20 cellular contexts compared by ENCODE assay signal in genomic region chr5:67400752-67401151, GRCh38.
"Had no signal": no experiment of that assay in that cellular context is flagged by ENCODE, and none has a peak within 500 bp of the region (broad histone marks: within the 10 kb centered on the region; RNA-seq: fewer than 3 reads in every experiment).

No MANE protein-coding gene starts in this region.

- H3K36me3 Mint-ChIP-seq: stimulated activated effector memory CD8-positive, alpha-beta T cell treated with anti-CD3 and anti-CD28 coated beads, Interleukin-12 subunit alpha, Interleukin-12 subunit beta, amount 100 ng/mL, for 72 hours had no signal

- H3K36me3 ChIP-seq: adrenal gland, esophagus squamous epithelium, prostate gland, right atrium auricular region, stomach, upper lobe of right lung, WERI-Rb-1 had no signal

- DNase-seq: activated CD4-positive, alpha-beta T cell treated with anti-CD3 and anti-CD28 coated beads for 1 hour; activated effector memory CD4-positive, alpha-beta T cell treated with anti-CD3 and anti-CD28 coated beads, Interleukin-2, amount 50 U/mL, for 16 hours; activated naive CD4-positive, alpha-beta T cell treated with anti-CD3 and anti-CD28 coated beads, Interleukin-2, amount 50 U/mL, for 16 hours; activated T-cell treated with anti-CD3 and anti-CD28 coated beads, Interleukin-2, amount 50 U/mL, for 72 hours; adrenal gland; effector memory CD8-positive, alpha-beta T cell; esophagus squamous epithelium; islet precursor cell; left colon; midbrain; stimulated activated CD4-positive, alpha-beta T cell treated with anti-CD3 and anti-CD28 coated beads, Interleukin-4, amount 100 ng/mL, for 24 hours; stomach; upper lobe of right lung; WERI-Rb-1 had no signal

- H3K9me3 Mint-ChIP-seq: activated T-cell treated with anti-CD3 and anti-CD28 coated beads, Interleukin-2, amount 50 U/mL, for 72 hours; dendritic cell treated with granulocyte-macrophage colony-stimulating factor and Interleukin-4, amounts not matched to agents 40 ng/mL and 50 ng/mL, for 4 days; effector memory CD8-positive, alpha-beta T cell; stimulated activated effector memory CD8-positive, alpha-beta T cell treated with anti-CD3 and anti-CD28 coated beads, Interleukin-12 subunit alpha, Interleukin-12 subunit beta, amount 100 ng/mL, for 72 hours had no signal

- H3K4me1 Mint-ChIP-seq: stimulated activated effector memory CD8-positive, alpha-beta T cell treated with anti-CD3 and anti-CD28 coated beads, Interleukin-12 subunit alpha, Interleukin-12 subunit beta, amount 100 ng/mL, for 72 hours had no signal

- H3K27me3 Mint-ChIP-seq: dendritic cell treated with granulocyte-macrophage colony-stimulating factor and Interleukin-4, amounts not matched to agents 40 ng/mL and 50 ng/mL, for 4 days had no signal

- H3K9me3 ChIP-seq: esophagus squamous epithelium, prostate gland, right atrium auricular region, stomach, upper lobe of right lung had no signal

- H3K27ac Mint-ChIP-seq: activated T-cell treated with anti-CD3 and anti-CD28 coated beads, Interleukin-2, amount 50 U/mL, for 72 hours; dendritic cell treated with granulocyte-macrophage colony-stimulating factor and Interleukin-4, amounts not matched to agents 40 ng/mL and 50 ng/mL, for 4 days; effector memory CD8-positive, alpha-beta T cell; stimulated activated effector memory CD8-positive, alpha-beta T cell treated with anti-CD3 and anti-CD28 coated beads, Interleukin-12 subunit alpha, Interleukin-12 subunit beta, amount 100 ng/mL, for 72 hours had no signal

- H3K4me1 ChIP-seq: esophagus squamous epithelium, prostate gland, right atrium auricular region, stomach, upper lobe of right lung had no signal

- H3K27ac ChIP-seq: adrenal gland, esophagus squamous epithelium, prostate gland, right atrium auricular region, stomach, upper lobe of right lung, WERI-Rb-1 had no signal

- ATAC-seq: activated T-cell treated with anti-CD3 and anti-CD28 coated beads, Interleukin-2, amount 50 U/mL, for 72 hours; effector memory CD8-positive, alpha-beta T cell; left colon; stimulated activated effector memory CD8-positive, alpha-beta T cell treated with anti-CD3 and anti-CD28 coated beads, Interleukin-12 subunit alpha, Interleukin-12 subunit beta, amount 100 ng/mL, for 72 hours; upper lobe of right lung had no signal

- H3K4me3 Mint-ChIP-seq: activated T-cell treated with anti-CD3 and anti-CD28 coated beads, Interleukin-2, amount 50 U/mL, for 72 hours; dendritic cell treated with granulocyte-macrophage colony-stimulating factor and Interleukin-4, amounts not matched to agents 40 ng/mL and 50 ng/mL, for 4 days; effector memory CD8-positive, alpha-beta T cell; stimulated activated effector memory CD8-positive, alpha-beta T cell treated with anti-CD3 and anti-CD28 coated beads, Interleukin-12 subunit alpha, Interleukin-12 subunit beta, amount 100 ng/mL, for 72 hours had no signal

- H3K4me2 ChIP-seq: smooth muscle cell had no signal

- H3K4me3 ChIP-seq: adrenal gland, esophagus squamous epithelium, lung, prostate gland, right atrium auricular region, smooth muscle cell, stomach, upper lobe of right lung had no signal

- H3K27me3 ChIP-seq: adrenal gland, esophagus squamous epithelium, right atrium auricular region, stomach, upper lobe of right lung had no signal
